8 cellular contexts compared by ENCODE assay signal in genomic region chr3:101851072-101851471, GRCh38. TPM values are rescaled to one million over a fixed set of nuclear protein-coding genes. Genes with fewer than 3 reads are reported as not detected.
A peak's percentile ranks its signal among the peaks of the same experiment; 100 is the strongest.
DNase-seq lines count a peak whose midpoint lies in the region; ATAC-seq and TF ChIP-seq lines count a peak whose summit lies in the region.

No MANE protein-coding gene starts in this region.

- ATAC-seq in activated CD8-positive, alpha-beta memory T cell treated with anti-CD3 and anti-CD28 coated beads, Interleukin-2, amount 10 ng/mL, durations not matched to agents 7 days and 5 days = no peak
- ATAC-seq in left lung = no peak
- ATAC-seq in thoracic aorta (ENCODE audit: insufficient number of reproducible peaks, low FRiP score, low read depth) = no peak

- peak overlapping the region; percentile 96 for H3K4me3 Mint-ChIP-seq in activated CD8-positive, alpha-beta memory T cell treated with anti-CD3 and anti-CD28 coated beads, Interleukin-2, amount 10 ng/mL, durations not matched to agents 7 days and 5 days

- no peak for DNase-seq in activated CD8-positive, alpha-beta memory T cell treated with anti-CD3 and anti-CD28 coated beads, Interleukin-2, amount 10 ng/mL, durations not matched to agents 7 days and 5 days
- no peak for DNase-seq in activated CD8-positive, alpha-beta memory T cell treated with anti-CD3 and anti-CD28 coated beads, Interleukin-2, amount 50 U/mL, for 4 hours
- DNase-seq in adipocyte (ENCODE audit: low read depth) (no peak), left lung (no peak), thoracic aorta (ENCODE audit: low spot score) (no peak), NCI-H748 (lab: John Stamatoyannopoulos, UW; ENCODE audit: unreplicated experiment) (no peak), kidney glomerular epithelial cell (lab: John Stamatoyannopoulos, UW) (no peak), NCI-H2107 treated with DMSO at 0.1 percent for 48 hours (lab: John Stamatoyannopoulos, UW; ENCODE audit: unreplicated experiment) (no peak)

- peak overlapping the region; percentile 99 to 100 for H3K27ac ChIP-seq in left lung
- H3K27ac ChIP-seq in thoracic aorta = peak overlapping the region; percentile 97 to 99

- H3K9me3 ChIP-seq in adipocyte (ENCODE audit: control insufficient read depth, low read length) (no peaks in the 10 kb centered on the region), left lung (no peaks in the 10 kb centered on the region), thoracic aorta (no peaks in the 10 kb centered on the region)

- peaks cover 49% of the 10 kb centered on the region for H3K4me1 Mint-ChIP-seq in activated CD8-positive, alpha-beta memory T cell treated with anti-CD3 and anti-CD28 coated beads, Interleukin-2, amount 10 ng/mL, durations not matched to agents 7 days and 5 days

- H3K27me3 Mint-ChIP-seq in activated CD8-positive, alpha-beta memory T cell treated with anti-CD3 and anti-CD28 coated beads, Interleukin-2, amount 10 ng/mL, durations not matched to agents 7 days and 5 days = no peaks in the 10 kb centered on the region

- CTCF ChIA-PET in activated CD8-positive, alpha-beta memory T cell treated with anti-CD3 and anti-CD28 coated beads, Interleukin-2, amount 10 ng/mL, durations not matched to agents 7 days and 5 days (lab: Charles Lee) = interaction anchor here (1.2 to 1.6 kb wide), 2 partner anchors 374 to 378 kb away, joined by 3 to 4 read pairs; no protein-coding TSS in a partner anchor

- peak overlapping the region; percentile 99 for H3K27ac Mint-ChIP-seq in activated CD8-positive, alpha-beta memory T cell treated with anti-CD3 and anti-CD28 coated beads, Interleukin-2, amount 10 ng/mL, durations not matched to agents 7 days and 5 days

- H3K36me3 Mint-ChIP-seq in activated CD8-positive, alpha-beta memory T cell treated with anti-CD3 and anti-CD28 coated beads, Interleukin-2, amount 10 ng/mL, durations not matched to agents 7 days and 5 days = peaks cover 58% of the 10 kb centered on the region

- H3K36me3 ChIP-seq in adipocyte (ENCODE audit: control insufficient read depth, insufficient read depth, low read length, severe bottlenecking) = peaks cover 45% of the 10 kb centered on the region
- H3K36me3 ChIP-seq in left lung = peaks cover 26 to 45% of the 10 kb centered on the region in 2 donors
- H3K36me3 ChIP-seq in thoracic aorta = peaks cover 43% of the 10 kb centered on the region

- H3K9me3 Mint-ChIP-seq in activated CD8-positive, alpha-beta memory T cell treated with anti-CD3 and anti-CD28 coated beads, Interleukin-2, amount 10 ng/mL, durations not matched to agents 7 days and 5 days (ENCODE audit: low read depth) = no peaks in the 10 kb centered on the region

- no peak for TF ChIP-seq CTCF in left lung (IDR thresholded peaks at IDR 0.05)
- no peak for TF ChIP-seq CTCF in thoracic aorta (IDR thresholded peaks at IDR 0.05)

- intact Hi-C loops in left lung (cut with DNase I) = no loop called here

- H3K27me3 ChIP-seq in adipocyte (replicated peaks; ENCODE audit: control insufficient read depth, insufficient read depth, low read length) = no peaks in the 10 kb centered on the region
- H3K27me3 ChIP-seq in left lung = no peaks in the 10 kb centered on the region
- H3K27me3 ChIP-seq in thoracic aorta (replicated peaks; ENCODE audit: insufficient read depth) = no peaks in the 10 kb centered on the region

- H3K9ac ChIP-seq in adipocyte (ENCODE audit: low read length) = peak overlapping the region; percentile 97

- H3K4me1 ChIP-seq in adipocyte (ENCODE audit: control insufficient read depth, insufficient read depth, low read length) (peaks cover 30% of the 10 kb centered on the region), left lung (peaks cover 6 to 70% of the 10 kb centered on the region in 2 donors), thoracic aorta (ENCODE audit: control insufficient read depth in 1 of 2, low read depth in 2 of 2) (peaks cover 40 to 49% of the 10 kb centered on the region in 2 donors)

- H3K4me3 ChIP-seq in adipocyte (ENCODE audit: low read length) (peak overlapping the region; percentile 97), left lung (peak overlapping the region; percentile 76 to 94), thoracic aorta (peak overlapping the region; percentile 83)

RNA-seq across cellular contexts. Expression of gene NFKBIZ, which starts 1.8 kb away (rescaled TPM):
- total RNA-seq in activated CD8-positive, alpha-beta memory T cell treated with anti-CD3 and anti-CD28 coated beads, Interleukin-2, amount 10 ng/mL, durations not matched to agents 7 days and 5 days = 10 to 100 TPM; 51.3 to 65.1 TPM
- 10 to 100 TPM; 57.9 to 76.0 TPM for total RNA-seq in left lung
- 100 to 1,000 TPM; 206 to 225 TPM for total RNA-seq in thoracic aorta
